Comparison of ENCODE assay signal across 24 cellular contexts in the genomic region with DNA sequence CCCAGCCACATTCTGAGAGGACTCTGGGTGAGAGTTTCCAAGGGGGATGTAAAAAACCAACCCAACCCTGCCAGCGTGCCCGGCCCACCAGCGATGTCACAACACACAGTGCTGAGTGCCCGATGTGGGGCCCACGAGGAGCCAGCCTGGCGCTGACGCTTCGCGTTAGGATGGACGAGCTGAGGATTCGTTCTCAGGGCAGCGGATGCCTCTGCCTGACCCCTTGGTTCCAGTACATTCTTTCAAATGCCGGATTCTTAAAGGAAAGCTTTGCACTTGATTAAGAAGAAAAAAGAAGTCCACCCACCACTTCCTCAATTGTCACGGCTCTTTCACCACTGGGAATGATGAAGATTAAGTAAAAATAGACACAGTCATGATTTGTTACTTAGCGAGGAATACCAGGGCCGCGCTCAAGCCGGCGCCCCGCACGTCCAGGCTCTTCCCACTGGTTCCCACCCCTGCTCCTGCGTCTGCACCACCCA.
DNase-seq lines count a peak whose midpoint lies in the region; ATAC-seq and TF ChIP-seq lines count a peak whose summit lies in the region.
"Had no signal": no experiment of that assay in that cellular context is flagged by ENCODE, and none has a peak within 500 bp of the region (broad histone marks: within the 10 kb centered on the region; RNA-seq: fewer than 3 reads in every experiment).

No MANE protein-coding gene starts in this region.

- ATAC-seq in Right ventricle myocardium inferior = no peak
- no peak for ATAC-seq in stimulated activated memory B cell treated with anti-CD40 and anti-IgM and Interleukin-4, amounts not matched to agents 10 μg/mL and 1 μg/mL and 100 μg/mL, for 72 hours
- ATAC-seq in GM21737 (IDR thresholded peaks at IDR 0.05; ENCODE audit: unreplicated experiment) = no peak
- ATAC-seq: HepG2 had no signal

- peaks cover 42% of the 10 kb centered on the region for H3K4me1 Mint-ChIP-seq in stimulated activated memory B cell treated with anti-CD40 and anti-IgM and Interleukin-4, amounts not matched to agents 10 μg/mL and 1 μg/mL and 100 μg/mL, for 72 hours

- intact Hi-C loops in Right ventricle myocardium inferior (cut with DNase I) (no loop called here), cardiac septum (cut with DNase I) (no loop called here)

- H3K27me3 Mint-ChIP-seq in stimulated activated memory B cell treated with anti-CD40 and anti-IgM and Interleukin-4, amounts not matched to agents 10 μg/mL and 1 μg/mL and 100 μg/mL, for 72 hours = no peaks in the 10 kb centered on the region
- H3K27me3 Mint-ChIP-seq: B cell had no signal

- no peak for TF ChIP-seq CTCF in coronary artery (IDR thresholded peaks at IDR 0.05)

- H3K4me3 ChIP-seq in coronary artery = peak overlapping the region; percentile 16
- H3K4me3 ChIP-seq: cardiac muscle cell, SK-N-MC had no signal

- H3K27ac Mint-ChIP-seq in stimulated activated memory B cell treated with anti-CD40 and anti-IgM and Interleukin-4, amounts not matched to agents 10 μg/mL and 1 μg/mL and 100 μg/mL, for 72 hours = peak overlapping the region; percentile 53
- H3K27ac Mint-ChIP-seq: B cell; H9; memory B cell; T-helper 2 cell treated with Interferon-gamma antibody and Interleukin-4, amounts not matched to agents 5 μg/mL and 100 μg/mL, for 36 hours had no signal

- no peaks in the 10 kb centered on the region for H3K36me3 Mint-ChIP-seq in stimulated activated memory B cell treated with anti-CD40 and anti-IgM and Interleukin-4, amounts not matched to agents 10 μg/mL and 1 μg/mL and 100 μg/mL, for 72 hours
- H3K36me3 Mint-ChIP-seq: memory B cell had no signal

- peak; percentile 69 for DNase-seq in Right ventricle myocardium inferior (ENCODE audit: missing footprints)
- DNase-seq in cardiac septum (ENCODE audit: low spot score) = no peak
- DNase-seq in NOMO-1 (lab: John Stamatoyannopoulos, UW; ENCODE audit: unreplicated experiment in 2 of 2) = peak; percentile 54 to 87
- no peak for DNase-seq in coronary artery (ENCODE audit: low spot score)
- no peak for DNase-seq in germinal center (ENCODE audit: low spot score)
- DNase-seq in stimulated activated CD4-positive, alpha-beta T cell treated with anti-CD3 and anti-CD28 coated beads, Interleukin-1b, Interleukin-23, amount 100 ng/mL, for 48 hours = no peak
- DNase-seq: 8988T; activated CD4-positive, alpha-beta T cell treated with anti-CD3 and anti-CD28 coated beads, Interleukin-2, amount 50 U/mL, for 1 hour; activated naive CD4-positive, alpha-beta T cell treated with anti-CD3 and anti-CD28 coated beads, Interleukin-2, amount 50 U/mL, for 16 hours; H9; kidney; NCI-H1436; NCI-H446 treated with DMSO at 0.1 percent for 48 hours; stimulated activated CD4-positive, alpha-beta T cell treated with anti-CD3 and anti-CD28 coated beads, Interleukin-2, amount 100 ng/mL, for 24 hours; WERI-Rb-1 had no signal

- no peak overlapping the region for H3K27ac ChIP-seq in coronary artery
- H3K27ac ChIP-seq: cardiac muscle cell, neutrophil, SK-N-MC, WERI-Rb-1 had no signal

- H3K4me3 Mint-ChIP-seq in stimulated activated memory B cell treated with anti-CD40 and anti-IgM and Interleukin-4, amounts not matched to agents 10 μg/mL and 1 μg/mL and 100 μg/mL, for 72 hours = no peak overlapping the region
- H3K4me3 Mint-ChIP-seq: B cell; H9; memory B cell; T-helper 2 cell treated with Interferon-gamma antibody and Interleukin-4, amounts not matched to agents 5 μg/mL and 100 μg/mL, for 36 hours had no signal

- H3K9me3 Mint-ChIP-seq in stimulated activated memory B cell treated with anti-CD40 and anti-IgM and Interleukin-4, amounts not matched to agents 10 μg/mL and 1 μg/mL and 100 μg/mL, for 72 hours = no peaks in the 10 kb centered on the region
- H3K9me3 Mint-ChIP-seq: memory B cell had no signal

Comparison
In these comparisons a context has a peak if more than half of its experiments do, and no peak if none do; other contexts are left out.
1. DNase-seq: peak in Right ventricle myocardium inferior (single experiment) and NOMO-1 (2 of 2); none in cardiac septum (single experiment), coronary artery (single experiment), germinal center (single experiment) and stimulated activated CD4-positive, alpha-beta T cell treated with anti-CD3 and anti-CD28 coated beads, Interleukin-1b, Interleukin-23, amount 100 ng/mL, for 48 hours (single experiment).